ENCODE assay signal across 10 cellular contexts in the genomic region with DNA sequence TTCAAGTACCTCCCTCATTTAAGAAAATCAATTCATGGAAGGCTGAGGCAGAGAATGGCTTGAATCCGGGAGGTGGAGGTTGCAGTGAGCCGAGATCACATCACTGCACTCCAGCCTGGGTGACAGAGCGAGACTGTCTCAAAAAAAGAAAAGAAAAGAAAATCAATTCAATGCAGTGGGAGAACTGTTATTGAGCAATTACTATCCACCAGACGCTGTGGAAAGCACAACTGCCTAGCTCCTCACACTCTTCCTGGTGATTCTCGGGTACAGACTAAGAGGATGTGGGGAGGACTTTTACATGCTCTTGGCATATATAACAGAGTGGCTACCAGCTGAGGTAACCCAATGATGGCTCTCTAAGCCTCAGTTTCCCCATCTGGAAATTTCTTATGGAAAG. TPM values are rescaled to one million over a fixed set of nuclear protein-coding genes. Genes with fewer than 3 reads are reported as not detected.
DNase-seq lines count a peak whose midpoint lies in the region; ATAC-seq and TF ChIP-seq lines count a peak whose summit lies in the region.
"Had no signal": no experiment of that assay in that cellular context is flagged by ENCODE, and none has a peak within 500 bp of the region (broad histone marks: within the 10 kb centered on the region; RNA-seq: fewer than 3 reads in every experiment).

No MANE protein-coding gene starts in this region.

- H3K4me3 Mint-ChIP-seq in activated T-cell treated with anti-CD3 and anti-CD28 coated beads, Interleukin-2, amount 50 U/mL, for 4 hours, result peak overlapping the region; percentile 84
- H3K4me3 Mint-ChIP-seq in T-helper 17 cell, result peak overlapping the region; percentile 95

- peaks cover 16% of the 10 kb centered on the region for H3K36me3 Mint-ChIP-seq in activated T-cell treated with anti-CD3 and anti-CD28 coated beads, Interleukin-2, amount 50 U/mL, for 4 hours (ENCODE audit: insufficient read depth)
- H3K36me3 Mint-ChIP-seq in T-helper 17 cell (ENCODE audit: low read depth), result peaks cover 7% of the 10 kb centered on the region

- H3K9me3 ChIP-seq in T-helper 17 cell (ENCODE audit: control insufficient read depth, low read length, poor library complexity, severe bottlenecking) (no peaks in the 10 kb centered on the region), thoracic aorta (no peaks in the 10 kb centered on the region)

- no peaks in the 10 kb centered on the region for H3K9me3 Mint-ChIP-seq in activated T-cell treated with anti-CD3 and anti-CD28 coated beads, Interleukin-2, amount 50 U/mL, for 4 hours

- no peak for ATAC-seq in activated T-cell treated with anti-CD3 and anti-CD28 coated beads, Interleukin-2, amount 50 U/mL, for 4 hours
- no peak for ATAC-seq in T-helper 17 cell
- ATAC-seq in thoracic aorta (ENCODE audit: insufficient number of reproducible peaks, low FRiP score, low read depth), result no peak
- ATAC-seq: HCT116 had no signal

- DNase-seq in activated T-cell treated with anti-CD3 and anti-CD28 coated beads, Interleukin-2, amount 50 U/mL, for 4 hours, result no peak
- no peak for DNase-seq in activated T-cell treated with anti-CD3 and anti-CD28 coated beads for 4 hours
- DNase-seq in T-helper 17 cell, result no peak
- no peak for DNase-seq in thoracic aorta (ENCODE audit: low spot score)
- DNase-seq in DMS79 (lab: John Stamatoyannopoulos, UW), result no peak
- no peak for DNase-seq in GM20000 (ENCODE audit: low spot score)
- DNase-seq in GM10266 (ENCODE audit: extremely low spot score), result no peak
- DNase-seq: activated CD4-positive, CD25-positive, alpha-beta regulatory T cell treated with anti-CD3 and anti-CD28 coated beads, Interleukin-2, amount 50 U/mL, for 72 hours had no signal

- peak overlapping the region; percentile 61 for H3K4me3 ChIP-seq in thoracic aorta

- no peaks in the 10 kb centered on the region for H3K36me3 ChIP-seq in thoracic aorta

- H3K27ac ChIP-seq in layer of hippocampus (ENCODE audit: low read depth, low read length), result peak overlapping the region; percentile 12
- H3K27ac ChIP-seq in thoracic aorta, result peak overlapping the region; percentile 91 to 93

- H3K27me3 Mint-ChIP-seq in activated T-cell treated with anti-CD3 and anti-CD28 coated beads, Interleukin-2, amount 50 U/mL, for 4 hours (ENCODE audit: low read depth), result no peaks in the 10 kb centered on the region
- H3K27me3 Mint-ChIP-seq in T-helper 17 cell, result no peaks in the 10 kb centered on the region

- no peak for TF ChIP-seq CTCF in thoracic aorta (IDR thresholded peaks at IDR 0.05)
- no peak for TF ChIP-seq CTCF in GM20000 (IDR thresholded peaks at IDR 0.05; ENCODE audit: extremely low read depth, missing control alignments)
- no peak for TF ChIP-seq CTCF in GM10266 (IDR thresholded peaks at IDR 0.05; ENCODE audit: control insufficient read depth, insufficient read depth, low read depth, missing control alignments)

- peaks cover 44% of the 10 kb centered on the region for H3K4me1 Mint-ChIP-seq in activated T-cell treated with anti-CD3 and anti-CD28 coated beads, Interleukin-2, amount 50 U/mL, for 4 hours (ENCODE audit: low read depth)
- peaks cover 32% of the 10 kb centered on the region for H3K4me1 Mint-ChIP-seq in T-helper 17 cell

- H3K27me3 ChIP-seq in layer of hippocampus (ENCODE audit: control insufficient read depth, insufficient read depth, low read length) (no peaks in the 10 kb centered on the region), thoracic aorta (replicated peaks; ENCODE audit: insufficient read depth) (no peaks in the 10 kb centered on the region)

- peak overlapping the region; percentile 100 for H3K27ac Mint-ChIP-seq in T-helper 17 cell

- H3K4me1 ChIP-seq in thoracic aorta (ENCODE audit: control insufficient read depth in 1 of 2, low read depth in 2 of 2), result peaks cover 6 to 18% of the 10 kb centered on the region in 2 donors

RNA-seq across cellular contexts. Expression of gene TMSB4X, which starts 2.7 kb away (rescaled TPM):
- total RNA-seq in activated T-cell treated with anti-CD3 and anti-CD28 coated beads, Interleukin-2, amount 50 U/mL, for 4 hours, result 1,000 to 10,000 TPM; 1,344 to 1,576 (median 1,475) TPM
- total RNA-seq in T-helper 17 cell, result 1,000 to 10,000 TPM; 5,781 to 7,183 TPM
- 1,000 to 10,000 TPM; 3,886 to 3,920 TPM for total RNA-seq in thoracic aorta
